In genomic region chr9:35687972-35688557, GRCh38 we compare ENCODE assay signal across 11 cellular contexts. TPM values are rescaled to one million over a fixed set of nuclear protein-coding genes. Genes with fewer than 3 reads are reported as not detected.
DNase-seq lines count a peak whose midpoint lies in the region; ATAC-seq and TF ChIP-seq lines count a peak whose summit lies in the region.
"Had no signal": no experiment of that assay in that cellular context is flagged by ENCODE, and none has a peak within 500 bp of the region (broad histone marks: within the 10 kb centered on the region; RNA-seq: fewer than 3 reads in every experiment).

No MANE protein-coding gene starts in this region.

- intact Hi-C loops in activated CD4-positive, alpha-beta memory T cell treated with anti-CD3 and anti-CD28 coated beads for 36 hours (cut with micrococcal nuclease): loop anchor here (2.0 to 5.0 kb wide), 3 partner anchors 23 to 814 kb away; partner anchors contain the start of gene ARHGEF39
- intact Hi-C loops in upper lobe of right lung (cut with DNase I): no loop called here

- POLR2A ChIA-PET in activated CD4-positive, alpha-beta memory T cell treated with anti-CD3 and anti-CD28 coated beads for 36 hours (lab: Charles Lee): interaction anchor here (1.8 kb wide), 1 partner anchor 44 kb away, joined by 6 read pairs; the partner anchor contains the start of genes CREB3 and TLN1
- POLR2A ChIA-PET in activated CD4-positive, alpha-beta memory T cell treated with anti-CD3 and anti-CD28 coated beads, Interleukin-2, amount 10 ng/mL, durations not matched to agents 7 days and 5 days (lab: Charles Lee): interaction anchor here (0.9 to 4.6 kb wide), 6 partner anchors 8 to 43 kb away, joined by 3 to 24 read pairs (median 4); partner anchors contain the start of genes ARHGEF39, SIT1 and TLN1

- TF ChIP-seq CTCF in endodermal cell (conservative IDR thresholded peaks at IDR 0.05) (no peak), upper lobe of right lung (IDR thresholded peaks at IDR 0.05) (no peak)

- no peak overlapping the region for H3K4me3 Mint-ChIP-seq in activated CD4-positive, alpha-beta memory T cell treated with anti-CD3 and anti-CD28 coated beads for 36 hours
- H3K4me3 Mint-ChIP-seq in activated CD4-positive, alpha-beta memory T cell treated with anti-CD3 and anti-CD28 coated beads, Interleukin-2, amount 10 ng/mL, durations not matched to agents 7 days and 5 days: no peak overlapping the region
- H3K4me3 Mint-ChIP-seq in endodermal cell: peak overlapping the region; percentile 85
- no peak overlapping the region for H3K4me3 Mint-ChIP-seq in activated naive CD4-positive, alpha-beta T cell treated with anti-CD3 and anti-CD28 coated beads, Interleukin-2, amount 10 ng/mL, durations not matched to agents 7 days and 5 days
- H3K4me3 Mint-ChIP-seq: activated CD8-positive, alpha-beta T cell treated with anti-CD3 and anti-CD28 coated beads, Interleukin-2, amount 10 ng/mL, durations not matched to agents 7 days and 5 days had no signal

- H3K9me3 ChIP-seq in endodermal cell (ENCODE audit: control insufficient read depth, low read length) (no peaks in the 10 kb centered on the region), muscle layer of colon (ENCODE audit: low read length) (no peaks in the 10 kb centered on the region), upper lobe of right lung (no peaks in the 10 kb centered on the region)

- DNase-seq in activated CD4-positive, alpha-beta memory T cell treated with anti-CD3 and anti-CD28 coated beads for 36 hours: no peak
- no peak for DNase-seq in activated CD4-positive, alpha-beta memory T cell treated with anti-CD3 and anti-CD28 coated beads, Interleukin-2, amount 10 ng/mL, durations not matched to agents 7 days and 5 days
- DNase-seq in endodermal cell (no peak), upper lobe of right lung (no peak), epidermal melanocyte (ENCODE audit: insufficient read length, low spot score) (no peak), SK-N-DZ (ENCODE audit: low spot score) (no peak)
- DNase-seq in activated naive CD4-positive, alpha-beta T cell treated with anti-CD3 and anti-CD28 coated beads, Interleukin-2, amount 10 ng/mL, durations not matched to agents 7 days and 5 days: no peak
- DNase-seq: activated CD8-positive, alpha-beta T cell treated with anti-CD3 and anti-CD28 coated beads, Interleukin-2, amount 10 ng/mL, durations not matched to agents 7 days and 5 days; NCI-H146; SHP77 had no signal

- H3K4me1 Mint-ChIP-seq in activated CD4-positive, alpha-beta memory T cell treated with anti-CD3 and anti-CD28 coated beads for 36 hours (ENCODE audit: low read depth): peaks cover 21% of the 10 kb centered on the region
- peaks cover 24% of the 10 kb centered on the region for H3K4me1 Mint-ChIP-seq in activated CD4-positive, alpha-beta memory T cell treated with anti-CD3 and anti-CD28 coated beads, Interleukin-2, amount 10 ng/mL, durations not matched to agents 7 days and 5 days
- peaks cover 30% of the 10 kb centered on the region for H3K4me1 Mint-ChIP-seq in endodermal cell
- H3K4me1 Mint-ChIP-seq in activated naive CD4-positive, alpha-beta T cell treated with anti-CD3 and anti-CD28 coated beads, Interleukin-2, amount 10 ng/mL, durations not matched to agents 7 days and 5 days: peaks cover 27% of the 10 kb centered on the region

- WGBS in endodermal cell (ENCODE audit: insufficient coverage in 1 of 2, insufficient read length in 1 of 2), 2 experiments: 90% methylated on average over 2 of the region's 2 CpGs; no CpG with 5 or more reads in 1 of the 2 experiments

- H3K36me3 ChIP-seq in endodermal cell (ENCODE audit: control insufficient read depth, insufficient read depth, low read length) (peaks cover 47% of the 10 kb centered on the region), muscle layer of colon (ENCODE audit: insufficient read depth, low read length) (peaks cover 62% of the 10 kb centered on the region), upper lobe of right lung (peaks cover 9% of the 10 kb centered on the region)

- no peaks in the 10 kb centered on the region for H3K27me3 Mint-ChIP-seq in activated CD4-positive, alpha-beta memory T cell treated with anti-CD3 and anti-CD28 coated beads for 36 hours
- H3K27me3 Mint-ChIP-seq in activated CD4-positive, alpha-beta memory T cell treated with anti-CD3 and anti-CD28 coated beads, Interleukin-2, amount 10 ng/mL, durations not matched to agents 7 days and 5 days: no peaks in the 10 kb centered on the region
- no peaks in the 10 kb centered on the region for H3K27me3 Mint-ChIP-seq in endodermal cell (ENCODE audit: insufficient read depth)
- H3K27me3 Mint-ChIP-seq in activated naive CD4-positive, alpha-beta T cell treated with anti-CD3 and anti-CD28 coated beads, Interleukin-2, amount 10 ng/mL, durations not matched to agents 7 days and 5 days: peaks cover 24% of the 10 kb centered on the region

- H3K27ac Mint-ChIP-seq in activated CD4-positive, alpha-beta memory T cell treated with anti-CD3 and anti-CD28 coated beads for 36 hours: peak overlapping the region; percentile 20
- no peak overlapping the region for H3K27ac Mint-ChIP-seq in activated CD4-positive, alpha-beta memory T cell treated with anti-CD3 and anti-CD28 coated beads, Interleukin-2, amount 10 ng/mL, durations not matched to agents 7 days and 5 days
- H3K27ac Mint-ChIP-seq in endodermal cell: no peak overlapping the region
- no peak overlapping the region for H3K27ac Mint-ChIP-seq in activated naive CD4-positive, alpha-beta T cell treated with anti-CD3 and anti-CD28 coated beads, Interleukin-2, amount 10 ng/mL, durations not matched to agents 7 days and 5 days

- CTCF ChIA-PET in activated CD4-positive, alpha-beta memory T cell treated with anti-CD3 and anti-CD28 coated beads for 36 hours (lab: Charles Lee): interaction anchor here (0.6 to 5.2 kb wide), 13 partner anchors 9 to 76 kb away, joined by 3 to 28 read pairs (median 4); partner anchors contain the start of genes ARHGEF39, CCDC107, RMRP and TLN1
- CTCF ChIA-PET in activated CD4-positive, alpha-beta memory T cell treated with anti-CD3 and anti-CD28 coated beads, Interleukin-2, amount 10 ng/mL, durations not matched to agents 7 days and 5 days (lab: Charles Lee): interaction anchor here (0.8 to 2.5 kb wide), 8 partner anchors 9 to 84 kb away, joined by 3 to 21 read pairs (median 4); partner anchors contain the start of genes CCDC107 and RMRP
- CTCF ChIA-PET in activated naive CD4-positive, alpha-beta T cell treated with anti-CD3 and anti-CD28 coated beads, Interleukin-2, amount 10 ng/mL, durations not matched to agents 7 days and 5 days (lab: Charles Lee): interaction anchor here (0.9 to 2.2 kb wide), 8 partner anchors 8 to 84 kb away, joined by 3 to 16 read pairs (median 4); partner anchors contain the start of genes CCDC107 and RMRP

- no peaks in the 10 kb centered on the region for H3K27me3 ChIP-seq in endodermal cell (ENCODE audit: control insufficient read depth, insufficient read depth, low read length, poor library complexity, severe bottlenecking)
- H3K27me3 ChIP-seq in muscle layer of colon (ENCODE audit: control insufficient read depth in 1 of 2, insufficient read depth in 2 of 2, low read length in 2 of 2): no peaks in the 10 kb centered on the region
- H3K27me3 ChIP-seq in upper lobe of right lung: no peaks in the 10 kb centered on the region

- no peaks in the 10 kb centered on the region for H3K36me3 Mint-ChIP-seq in activated CD4-positive, alpha-beta memory T cell treated with anti-CD3 and anti-CD28 coated beads for 36 hours
- H3K36me3 Mint-ChIP-seq in activated CD4-positive, alpha-beta memory T cell treated with anti-CD3 and anti-CD28 coated beads, Interleukin-2, amount 10 ng/mL, durations not matched to agents 7 days and 5 days (ENCODE audit: low read depth): no peaks in the 10 kb centered on the region
- H3K36me3 Mint-ChIP-seq in endodermal cell (ENCODE audit: low read depth): peaks cover 42% of the 10 kb centered on the region
- no peaks in the 10 kb centered on the region for H3K36me3 Mint-ChIP-seq in activated naive CD4-positive, alpha-beta T cell treated with anti-CD3 and anti-CD28 coated beads, Interleukin-2, amount 10 ng/mL, durations not matched to agents 7 days and 5 days

- H3K27ac ChIP-seq in endodermal cell (ENCODE audit: low read depth, low read length): no peak overlapping the region
- H3K27ac ChIP-seq in muscle layer of colon (ENCODE audit: low read depth, low read length): peak overlapping the region; percentile 98
- no peak overlapping the region for H3K27ac ChIP-seq in upper lobe of right lung

- no peak for ATAC-seq in upper lobe of right lung
- ATAC-seq: activated CD8-positive, alpha-beta T cell treated with anti-CD3 and anti-CD28 coated beads, Interleukin-2, amount 10 ng/mL, durations not matched to agents 7 days and 5 days had no signal

- H3K4me1 ChIP-seq in endodermal cell (ENCODE audit: control insufficient read depth, insufficient read depth, low read length) (peaks cover 10% of the 10 kb centered on the region), muscle layer of colon (ENCODE audit: insufficient read depth, low read length) (peaks cover 39% of the 10 kb centered on the region), upper lobe of right lung (peaks cover 15% of the 10 kb centered on the region)

- peak overlapping the region; percentile 96 for H3K4me3 ChIP-seq in endodermal cell (ENCODE audit: low read length)
- H3K4me3 ChIP-seq in muscle layer of colon (ENCODE audit: low read depth in 1 of 2, low read length in 2 of 2): peak overlapping the region; percentile 75 to 99
- peak overlapping the region; percentile 76 for H3K4me3 ChIP-seq in upper lobe of right lung

- H3K9ac ChIP-seq in endodermal cell (ENCODE audit: extremely low read depth, low read length, poor library complexity, severe bottlenecking) (no peak overlapping the region), muscle layer of colon (ENCODE audit: low read length) (peak overlapping the region; percentile 95)

- H3K9me3 Mint-ChIP-seq in activated CD4-positive, alpha-beta memory T cell treated with anti-CD3 and anti-CD28 coated beads for 36 hours: no peaks in the 10 kb centered on the region
- no peaks in the 10 kb centered on the region for H3K9me3 Mint-ChIP-seq in activated CD4-positive, alpha-beta memory T cell treated with anti-CD3 and anti-CD28 coated beads, Interleukin-2, amount 10 ng/mL, durations not matched to agents 7 days and 5 days
- no peaks in the 10 kb centered on the region for H3K9me3 Mint-ChIP-seq in endodermal cell
- no peaks in the 10 kb centered on the region for H3K9me3 Mint-ChIP-seq in activated naive CD4-positive, alpha-beta T cell treated with anti-CD3 and anti-CD28 coated beads, Interleukin-2, amount 10 ng/mL, durations not matched to agents 7 days and 5 days

RNA-seq across cellular contexts. Expression of gene TPM2, which starts 1.7 kb away (rescaled TPM):
- 1 to 10 TPM; 3.9 to 5.3 TPM for total RNA-seq in activated CD4-positive, alpha-beta memory T cell treated with anti-CD3 and anti-CD28 coated beads for 36 hours
- total RNA-seq in activated CD4-positive, alpha-beta memory T cell treated with anti-CD3 and anti-CD28 coated beads, Interleukin-2, amount 10 ng/mL, durations not matched to agents 7 days and 5 days: 1 to 10 TPM; 8.9 to 9.2 TPM
- total RNA-seq in endodermal cell (100 to 1,000 TPM; 191 to 251 TPM), upper lobe of right lung (161 TPM)
- 274 TPM for polyA plus RNA-seq in endodermal cell (2013, experiment 1 of 2)
- polyA plus RNA-seq in endodermal cell (2013, experiment 2 of 2): 289 TPM
- polyA plus RNA-seq in SK-N-DZ (2014; cell fraction: cytosol; rRNA removed): 23.8 and 25.4 TPM in 2 replicates
- polyA plus RNA-seq in SK-N-DZ (2014; cell fraction: nucleus; rRNA removed): 131 and 137 TPM in 2 replicates

RNA-seq across cellular contexts. Expression of gene CA9, which starts 14.3 kb away (rescaled TPM):
- total RNA-seq in activated CD4-positive, alpha-beta memory T cell treated with anti-CD3 and anti-CD28 coated beads for 36 hours: 1 to 10 TPM in 1 of 2 experiments, under 1 TPM in 1; 0.90 to 1.6 TPM
- 1 to 10 TPM; 1.1 to 1.2 TPM for total RNA-seq in activated CD4-positive, alpha-beta memory T cell treated with anti-CD3 and anti-CD28 coated beads, Interleukin-2, amount 10 ng/mL, durations not matched to agents 7 days and 5 days
- total RNA-seq in endodermal cell (1 to 10 TPM; 1.8 to 3.6 TPM), upper lobe of right lung (0.55 TPM)
- 1.6 TPM for polyA plus RNA-seq in endodermal cell (2013, experiment 1 of 2)
- 0.33 TPM for polyA plus RNA-seq in endodermal cell (2013, experiment 2 of 2)
- polyA plus RNA-seq in SK-N-DZ (2014; cell fraction: cytosol; rRNA removed): 2.2 TPM in 1 of 2 replicates, not detected in the other
- polyA plus RNA-seq in SK-N-DZ (2014; cell fraction: nucleus; rRNA removed): 2.3 TPM in 1 of 2 replicates, not detected in the other

RNA-seq across cellular contexts. Expression of gene ARHGEF39, which starts 23.1 kb away (rescaled TPM):
- total RNA-seq in activated CD4-positive, alpha-beta memory T cell treated with anti-CD3 and anti-CD28 coated beads for 36 hours: 10 to 100 TPM; 28.1 to 28.2 TPM
- total RNA-seq in activated CD4-positive, alpha-beta memory T cell treated with anti-CD3 and anti-CD28 coated beads, Interleukin-2, amount 10 ng/mL, durations not matched to agents 7 days and 5 days: 10 to 100 TPM; 19.1 to 19.9 TPM
- 10 to 100 TPM; 22.1 to 36.4 TPM for total RNA-seq in endodermal cell
- polyA plus RNA-seq in endodermal cell (2013, experiment 1 of 2): 30.4 TPM
- 25.1 TPM for polyA plus RNA-seq in endodermal cell (2013, experiment 2 of 2)
- total RNA-seq in upper lobe of right lung: 0.38 TPM
- polyA plus RNA-seq in SK-N-DZ (2014; cell fraction: cytosol; rRNA removed): 10.9 and 15.1 TPM in 2 replicates
- 30.1 and 40.3 TPM in 2 replicates for polyA plus RNA-seq in SK-N-DZ (2014; cell fraction: nucleus; rRNA removed)

RNA-seq across cellular contexts. Expression of gene CCDC107, which starts 30.0 kb away (rescaled TPM):
- 10 to 100 TPM; 15.0 to 15.7 TPM for total RNA-seq in activated CD4-positive, alpha-beta memory T cell treated with anti-CD3 and anti-CD28 coated beads for 36 hours
- 10 to 100 TPM; 36.6 to 37.7 TPM for total RNA-seq in activated CD4-positive, alpha-beta memory T cell treated with anti-CD3 and anti-CD28 coated beads, Interleukin-2, amount 10 ng/mL, durations not matched to agents 7 days and 5 days
- 10 to 100 TPM; 10.6 to 15.3 TPM for total RNA-seq in endodermal cell
- 14.7 TPM for polyA plus RNA-seq in endodermal cell (2013, experiment 1 of 2)
- polyA plus RNA-seq in endodermal cell (2013, experiment 2 of 2): 17.7 TPM
- 31.1 TPM for total RNA-seq in upper lobe of right lung
- polyA plus RNA-seq in SK-N-DZ (2014; cell fraction: cytosol; rRNA removed): 6.5 and 7.8 TPM in 2 replicates
- 7.7 and 8.2 TPM in 2 replicates for polyA plus RNA-seq in SK-N-DZ (2014; cell fraction: nucleus; rRNA removed)

RNA-seq across cellular contexts. Expression of gene RMRP, which starts 30.2 kb away (rescaled TPM):
- over 10,000 TPM; 10,694 to 13,592 TPM for total RNA-seq in activated CD4-positive, alpha-beta memory T cell treated with anti-CD3 and anti-CD28 coated beads for 36 hours
- total RNA-seq in activated CD4-positive, alpha-beta memory T cell treated with anti-CD3 and anti-CD28 coated beads, Interleukin-2, amount 10 ng/mL, durations not matched to agents 7 days and 5 days: over 10,000 TPM in 1 of 2 experiments, 1,000 to 10,000 TPM in 1; 9,885 to 10,678 TPM
- over 10,000 TPM; 17,358 to 20,060 TPM for total RNA-seq in endodermal cell
- polyA plus RNA-seq in endodermal cell (2013, experiment 1 of 2): 4,324 TPM
- 7,111 TPM for polyA plus RNA-seq in endodermal cell (2013, experiment 2 of 2)
- 30,828 TPM for total RNA-seq in upper lobe of right lung
- not detected in 2 replicates for polyA plus RNA-seq in SK-N-DZ (2014; cell fraction: cytosol; rRNA removed)
- polyA plus RNA-seq in SK-N-DZ (2014; cell fraction: nucleus; rRNA removed): not detected in 2 replicates

Comparison
In these comparisons a context has a peak if more than half of its experiments do, and no peak if none do; other contexts are left out.
1. RNA of gene TPM2, which starts 1.7 kb away (total RNA-seq): 191 to 251 TPM in endodermal cell and 161 TPM in upper lobe of right lung (single experiment); 8.9 to 9.2 TPM in activated CD4-positive, alpha-beta memory T cell treated with anti-CD3 and anti-CD28 coated beads, Interleukin-2, amount 10 ng/mL, durations not matched to agents 7 days and 5 days and 3.9 to 5.3 TPM in activated CD4-positive, alpha-beta memory T cell treated with anti-CD3 and anti-CD28 coated beads for 36 hours; every median in the first group is over 10 times any median in the second.
2. RNA of gene ARHGEF39, which starts 23.1 kb away (total RNA-seq): 22.1 to 36.4 TPM in endodermal cell, 28.1 to 28.2 TPM in activated CD4-positive, alpha-beta memory T cell treated with anti-CD3 and anti-CD28 coated beads for 36 hours and 19.1 to 19.9 TPM in activated CD4-positive, alpha-beta memory T cell treated with anti-CD3 and anti-CD28 coated beads, Interleukin-2, amount 10 ng/mL, durations not matched to agents 7 days and 5 days; 0.38 TPM in upper lobe of right lung (single experiment); every median in the first group is over 10 times any median in the second.
3. Peak in every context shown above with its lines, with median percentiles within 50 percentile points of each other: H3K4me3 ChIP-seq.